ENCODE assay signal across 20 cellular contexts in genomic region chr5:66565878-66566277, GRCh38.
"Had no signal": no experiment of that assay in that cellular context is flagged by ENCODE, and none has a peak within 500 bp of the region (broad histone marks: within the 10 kb centered on the region; RNA-seq: fewer than 3 reads in every experiment).

No MANE protein-coding gene starts in this region.

- H3K27ac Mint-ChIP-seq: activated T-helper 1 cell treated with anti-CD3 and anti-CD28 coated beads, Interleukin-12 subunit alpha, Interleukin-12 subunit beta, Interleukin-2, Interleukin-4 antibody, amounts not matched to agents 30 ng/mL and 10 ng/mL and 1 ng/mL, durations not matched to agents 14 hours and 24 hours and 36 hours; dendritic cell treated with granulocyte-macrophage colony-stimulating factor and Interleukin-4, amounts not matched to agents 40 ng/mL and 50 ng/mL, for 4 days; memory B cell; nephron; stimulated activated naive B cell treated with anti-CD40 and anti-IgM and Interleukin-4, amounts not matched to agents 10 μg/mL and 1 μg/mL and 100 μg/mL, for 72 hours had no signal

- H3K4me3 Mint-ChIP-seq: activated T-helper 1 cell treated with anti-CD3 and anti-CD28 coated beads, Interleukin-12 subunit alpha, Interleukin-12 subunit beta, Interleukin-2, Interleukin-4 antibody, amounts not matched to agents 30 ng/mL and 10 ng/mL and 1 ng/mL, durations not matched to agents 14 hours and 24 hours and 36 hours; dendritic cell treated with granulocyte-macrophage colony-stimulating factor and Interleukin-4, amounts not matched to agents 40 ng/mL and 50 ng/mL, for 4 days; memory B cell; nephron; stimulated activated naive B cell treated with anti-CD40 and anti-IgM and Interleukin-4, amounts not matched to agents 10 μg/mL and 1 μg/mL and 100 μg/mL, for 72 hours had no signal

- H3K27ac ChIP-seq: left ventricle myocardium inferior, skin epidermis, tibial nerve, uterus, WERI-Rb-1 had no signal

- DNase-seq: activated CD4-positive, alpha-beta T cell treated with anti-CD3 and anti-CD28 coated beads for 4 hours; anterior cingulate cortex; effector memory CD4-positive, alpha-beta T cell; foreskin melanocyte; islet precursor cell; left ventricle myocardium inferior; occipital lobe; right cardiac atrium; stimulated activated CD4-positive, alpha-beta T cell treated with anti-CD3 and anti-CD28 coated beads, Interleukin-15, amount 100 ng/mL, for 24 hours; stimulated activated CD4-positive, alpha-beta T cell treated with anti-CD3 and anti-CD28 coated beads, Interleukin-4, amount 100 ng/mL, for 1 hour; stimulated activated naive B cell treated with anti-CD40 and anti-IgM and Interleukin-4, amounts not matched to agents 10 μg/mL and 1 μg/mL and 100 μg/mL, for 72 hours; substantia nigra; uterus; WERI-Rb-1 had no signal

- H3K4me3 ChIP-seq: left ventricle myocardium inferior, skin epidermis, tibial nerve, uterus had no signal

- H3K36me3 Mint-ChIP-seq: stimulated activated naive B cell treated with anti-CD40 and anti-IgM and Interleukin-4, amounts not matched to agents 10 μg/mL and 1 μg/mL and 100 μg/mL, for 72 hours had no signal

- H3K27me3 ChIP-seq: tibial nerve, uterus had no signal

- H3K9me3 ChIP-seq: left ventricle myocardium inferior, uterus had no signal

- H3K4me1 ChIP-seq: left ventricle myocardium inferior, tibial nerve, uterus had no signal

- H3K9me3 Mint-ChIP-seq: dendritic cell treated with granulocyte-macrophage colony-stimulating factor and Interleukin-4, amounts not matched to agents 40 ng/mL and 50 ng/mL, for 4 days had no signal

- H3K36me3 ChIP-seq: left ventricle myocardium inferior, tibial nerve, uterus, WERI-Rb-1 had no signal

- ATAC-seq: right cardiac atrium; stimulated activated naive B cell treated with anti-CD40 and anti-IgM and Interleukin-4, amounts not matched to agents 10 μg/mL and 1 μg/mL and 100 μg/mL, for 72 hours had no signal

- H3K27me3 Mint-ChIP-seq: dendritic cell treated with granulocyte-macrophage colony-stimulating factor and Interleukin-4, amounts not matched to agents 40 ng/mL and 50 ng/mL, for 4 days; memory B cell; stimulated activated naive B cell treated with anti-CD40 and anti-IgM and Interleukin-4, amounts not matched to agents 10 μg/mL and 1 μg/mL and 100 μg/mL, for 72 hours had no signal
